ENCODE assay signal across 21 cellular contexts in genomic region chr1:184473176-184473966, GRCh38.
"Had no signal": no experiment of that assay in that cellular context is flagged by ENCODE, and none has a peak within 500 bp of the region (broad histone marks: within the 10 kb centered on the region; RNA-seq: fewer than 3 reads in every experiment).

No MANE protein-coding gene starts in this region.

- H3K27ac ChIP-seq: left lung, lower lobe of right lung, pancreas, sigmoid colon, stomach, upper lobe of left lung, uterus had no signal

- H3K9me3 ChIP-seq: pancreas, uterus had no signal

- H3K4me3 ChIP-seq: left lung, lower lobe of right lung, pancreas, right atrium auricular region, sigmoid colon, skin epidermis, stomach, upper lobe of left lung, uterus had no signal

- H3K27me3 ChIP-seq: left lung, pancreas, right atrium auricular region, sigmoid colon, stomach, upper lobe of left lung, uterus had no signal

- H3K9me3 Mint-ChIP-seq: memory B cell had no signal

- H3K4me1 Mint-ChIP-seq: memory B cell, naive B cell had no signal

- H3K27me3 Mint-ChIP-seq: dendritic cell treated with granulocyte-macrophage colony-stimulating factor and Interleukin-4, amounts not matched to agents 40 ng/mL and 50 ng/mL, for 4 days; effector memory CD8-positive, alpha-beta T cell; naive B cell had no signal

- H3K27ac Mint-ChIP-seq: dendritic cell treated with granulocyte-macrophage colony-stimulating factor and Interleukin-4, amounts not matched to agents 40 ng/mL and 50 ng/mL, for 4 days; effector memory CD8-positive, alpha-beta T cell; memory B cell; naive B cell; nephron had no signal

- H3K4me3 Mint-ChIP-seq: dendritic cell treated with granulocyte-macrophage colony-stimulating factor and Interleukin-4, amounts not matched to agents 40 ng/mL and 50 ng/mL, for 4 days; effector memory CD8-positive, alpha-beta T cell; immature natural killer cell; memory B cell; naive B cell; nephron had no signal

- H3K4me1 ChIP-seq: left lung, lower lobe of right lung, pancreas, upper lobe of left lung had no signal

- H3K36me3 ChIP-seq: left lung, lower lobe of right lung, pancreas, uterus had no signal

- DNase-seq: central memory CD4-positive, alpha-beta T cell; effector memory CD8-positive, alpha-beta T cell; erythroblast; immature natural killer cell; left lung; lower lobe of right lung; naive B cell; occipital lobe; pancreas; sigmoid colon; stimulated activated CD4-positive, alpha-beta T cell treated with anti-CD3 and anti-CD28 coated beads, Interleukin-12 subunit alpha, Interleukin-12 subunit beta, amount 100 ng/mL, for 4 hours; stimulated activated naive CD4-positive, alpha-beta T cell; stomach; substantia nigra; upper lobe of left lung; uterus had no signal

- H3K36me3 Mint-ChIP-seq: memory B cell, naive B cell had no signal
